Comparison of ENCODE assay signal across 1 cellular context in genomic region chr1:98661544-98662353, GRCh38.
TF ChIP-seq lines count a peak whose summit lies in the region.

SNX7 (plus strand) TSS chr1:98661721; CDS start chr1:98661732, 11 bp downstream.

TF ChIP-seq in HepG2, 621 proteins besides CTCF, POLR2A, EP300 and RAD21 (continued from another document and continues in another):
- TF ChIP-seq ZNF142 (CRISPR knock-in tag; IDR thresholded peaks at IDR 0.05) = no peak; the same call in 1 of the 2 replicates
- TF ChIP-seq AKNA (CRISPR knock-in tag; IDR thresholded peaks at IDR 0.05; ENCODE audit: borderline replicate concordance) = no peak
- TF ChIP-seq ZSCAN22 (CRISPR knock-in tag; IDR thresholded peaks at IDR 0.05) = no peak
- TF ChIP-seq BCLAF1 (IDR thresholded peaks at IDR 0.05) = no peak
- no peak for TF ChIP-seq SSRP1 (CRISPR knock-in tag; IDR thresholded peaks at IDR 0.05)
- TF ChIP-seq SETDB1 (CRISPR knock-in tag; IDR thresholded peaks at IDR 0.05; ENCODE audit: borderline replicate concordance) = no peak
- 0 out of 2 replicates have a peak, but pooled peaks have one; percentile 23 for TF ChIP-seq TBX3 (IDR thresholded peaks at IDR 0.05; ENCODE audit: borderline replicate concordance)
- no peak for TF ChIP-seq HMGA1 (CRISPR knock-in tag; conservative IDR thresholded peaks at IDR 0.05)
- no peak for TF ChIP-seq RFXANK (CRISPR knock-in tag; IDR thresholded peaks at IDR 0.05)
- no peak for TF ChIP-seq ZNF256 (CRISPR knock-in tag; conservative IDR thresholded peaks at IDR 0.05)
- no peak for TF ChIP-seq KAT2B (IDR thresholded peaks at IDR 0.05; ENCODE audit: borderline replicate concordance, low read depth, low read length)
- TF ChIP-seq JUN (CRISPR knock-in tag; IDR thresholded peaks at IDR 0.05) = no peak
- TF ChIP-seq RFX1 (IDR thresholded peaks at IDR 0.05) = no peak
- TF ChIP-seq KAT7 (CRISPR knock-in tag; IDR thresholded peaks at IDR 0.05; ENCODE audit: borderline replicate concordance) = 0 out of 2 replicates have a peak, but pooled peaks have one; percentile 17
- 0 out of 2 replicates have a peak, but pooled peaks have one; percentile 7 for TF ChIP-seq SIN3B (IDR thresholded peaks at IDR 0.05; ENCODE audit: low read length)
- TF ChIP-seq ZNF747 (CRISPR knock-in tag; IDR thresholded peaks at IDR 0.05; ENCODE audit: borderline replicate concordance) = no peak; the same call in 1 of the 2 replicates
- no peak for TF ChIP-seq ZNF570 (CRISPR knock-in tag; IDR thresholded peaks at IDR 0.05; ENCODE audit: borderline replicate concordance)
- TF ChIP-seq ZFP41 (CRISPR knock-in tag; IDR thresholded peaks at IDR 0.05; ENCODE audit: borderline replicate concordance) = no peak
- no peak; the same call in 1 of the 2 replicates for TF ChIP-seq ZFAT (CRISPR knock-in tag; conservative IDR thresholded peaks at IDR 0.05)
- TF ChIP-seq ZNF121 (CRISPR knock-in tag; IDR thresholded peaks at IDR 0.05) = no peak
- peak; percentile 58; the same call in 1 of the 2 replicates for TF ChIP-seq WIZ (CRISPR knock-in tag; IDR thresholded peaks at IDR 0.05)
- no peak for TF ChIP-seq SMAD9 (CRISPR knock-in tag; IDR thresholded peaks at IDR 0.05)
- TF ChIP-seq ZNF503 (CRISPR knock-in tag; IDR thresholded peaks at IDR 0.05) = no peak; the same call in none of the 2 replicates
- 0 out of 2 replicates have a peak, but pooled peaks have one; percentile 46 for TF ChIP-seq THAP7 (CRISPR knock-in tag; IDR thresholded peaks at IDR 0.05)
- no peak for TF ChIP-seq DZIP1 (CRISPR knock-in tag; IDR thresholded peaks at IDR 0.05)
- TF ChIP-seq FOXK2 (IDR thresholded peaks at IDR 0.05) = no peak
- TF ChIP-seq CERS6 (CRISPR knock-in tag; IDR thresholded peaks at IDR 0.05) = no peak
- peak; percentile 58; the same call in 1 of the 2 replicates for TF ChIP-seq ETV5 (CRISPR knock-in tag; IDR thresholded peaks at IDR 0.05; ENCODE audit: borderline replicate concordance)
- TF ChIP-seq CHCHD3 (CRISPR knock-in tag; IDR thresholded peaks at IDR 0.05) = 0 out of 2 replicates have a peak, but pooled peaks have one; percentile 12
- TF ChIP-seq ATF7-NPFF (CRISPR knock-in tag; IDR thresholded peaks at IDR 0.05; ENCODE audit: low read depth) = peak; percentile 84; the same call in 1 of the 2 replicates
- TF ChIP-seq ZSCAN31 (CRISPR knock-in tag; IDR thresholded peaks at IDR 0.05; ENCODE audit: low read depth) = no peak; the same call in 1 of the 2 replicates
- TF ChIP-seq TSC22D2 (CRISPR knock-in tag; IDR thresholded peaks at IDR 0.05; ENCODE audit: borderline replicate concordance) = no peak
- peak; percentile 98 for TF ChIP-seq CBFB (CRISPR knock-in tag; IDR thresholded peaks at IDR 0.05)
- TF ChIP-seq SP140L (CRISPR knock-in tag; IDR thresholded peaks at IDR 0.05; ENCODE audit: borderline replicate concordance) = no peak
